ENCODE assay signal across 1 cellular context in genomic region chr2:70553584-70554337, GRCh38.
TF ChIP-seq lines count a peak whose summit lies in the region.

TGFA (minus strand) TSS chr2:70553826; CDS start chr2:70553767, 59 bp downstream.

TF ChIP-seq in HepG2, 621 proteins besides CTCF, POLR2A, EP300 and RAD21 (continued from another document and continues in another):
- TF ChIP-seq LRRFIP1 (CRISPR knock-in tag; conservative IDR thresholded peaks at IDR 0.05) (no peak), DDIT3 (CRISPR knock-in tag; IDR thresholded peaks at IDR 0.05) (no peak), HMG20A (CRISPR knock-in tag; IDR thresholded peaks at IDR 0.05; ENCODE audit: borderline replicate concordance) (peak; percentile 40; the same call in 1 of the 2 replicates), ATF2 (CRISPR knock-in tag; IDR thresholded peaks at IDR 0.05) (0 out of 2 replicates have a peak, but pooled peaks have one; percentile 5), NR0B2 (CRISPR knock-in tag; IDR thresholded peaks at IDR 0.05) (0 out of 2 replicates have a peak, but pooled peaks have one; percentile 9), ZNF138 (CRISPR knock-in tag; IDR thresholded peaks at IDR 0.05; ENCODE audit: low read depth) (no peak), ZFP36 (IDR thresholded peaks at IDR 0.05; ENCODE audit: borderline replicate concordance, low read depth, low read length, partially characterized antibody) (no peak), NCOA2 (CRISPR knock-in tag; IDR thresholded peaks at IDR 0.05) (no peak), XRCC5 (optimal IDR thresholded peaks at IDR 0.05; ENCODE audit: low read length) (peak; percentile 63), ZNF136 (CRISPR knock-in tag; IDR thresholded peaks at IDR 0.05; ENCODE audit: low read depth) (no peak), BCL3 (CRISPR knock-in tag; IDR thresholded peaks at IDR 0.05) (peak; percentile 51; the same call in 1 of the 2 replicates), ZNF644 (CRISPR knock-in tag; IDR thresholded peaks at IDR 0.05; ENCODE audit: low read depth) (no peak), HOXA7 (CRISPR knock-in tag; IDR thresholded peaks at IDR 0.05) (no peak), ZNF782 (CRISPR knock-in tag; IDR thresholded peaks at IDR 0.05; ENCODE audit: borderline replicate concordance) (no peak), ZNF230 (CRISPR knock-in tag; IDR thresholded peaks at IDR 0.05) (peak; percentile 59), KLF12 (CRISPR knock-in tag; IDR thresholded peaks at IDR 0.05; ENCODE audit: borderline replicate concordance) (no peak), BATF2 (CRISPR knock-in tag; IDR thresholded peaks at IDR 0.05) (peak; percentile 86; the same call in 1 of the 2 replicates), LBX2 (CRISPR knock-in tag; IDR thresholded peaks at IDR 0.05; ENCODE audit: borderline replicate concordance) (no peak), ZBTB7B (CRISPR knock-in tag; IDR thresholded peaks at IDR 0.05) (no peak; the same call in 1 of the 2 replicates), ZNF225 (CRISPR knock-in tag; IDR thresholded peaks at IDR 0.05) (peak; percentile 15; the same call in 1 of the 2 replicates), ZNF670 (CRISPR knock-in tag; IDR thresholded peaks at IDR 0.05; ENCODE audit: borderline replicate concordance) (no peak), RORA (CRISPR knock-in tag; IDR thresholded peaks at IDR 0.05) (no peak), AKNA (CRISPR knock-in tag; IDR thresholded peaks at IDR 0.05; ENCODE audit: borderline replicate concordance) (no peak), E2F5 (CRISPR knock-in tag; conservative IDR thresholded peaks at IDR 0.05) (0 out of 2 replicates have a peak, but pooled peaks have one; percentile 49), TBP (CRISPR knock-in tag; IDR thresholded peaks at IDR 0.05) (no peak), NFIB (CRISPR knock-in tag; IDR thresholded peaks at IDR 0.05; ENCODE audit: borderline replicate concordance) (no peak), ZKSCAN1 (IDR thresholded peaks at IDR 0.05; ENCODE audit: low read length) (no peak), TIGD3 (CRISPR knock-in tag; IDR thresholded peaks at IDR 0.05; ENCODE audit: borderline replicate concordance) (no peak; the same call in 1 of the 2 replicates), SMARCE1 (IDR thresholded peaks at IDR 0.05; ENCODE audit: borderline replicate concordance) (no peak), ZSCAN25 (CRISPR knock-in tag; IDR thresholded peaks at IDR 0.05) (peak; percentile 83), ZNF781 (CRISPR knock-in tag; IDR thresholded peaks at IDR 0.05; ENCODE audit: borderline replicate concordance, not compliant biosample characterization) (no peak), BRCA1 (CRISPR knock-in tag; IDR thresholded peaks at IDR 0.05) (no peak), ATF6 (CRISPR knock-in tag; conservative IDR thresholded peaks at IDR 0.05) (no peak), ZMYM2 (CRISPR knock-in tag; IDR thresholded peaks at IDR 0.05) (no peak), NR1H2 (CRISPR knock-in tag; IDR thresholded peaks at IDR 0.05; ENCODE audit: borderline replicate concordance, low read depth) (no peak), KDM3A (CRISPR knock-in tag; IDR thresholded peaks at IDR 0.05; ENCODE audit: low read depth) (peak; percentile 78; the same call in 1 of the 2 replicates), MATR3 (CRISPR knock-in tag; IDR thresholded peaks at IDR 0.05) (no peak), DBP (CRISPR knock-in tag; IDR thresholded peaks at IDR 0.05; ENCODE audit: not compliant biosample characterization) (no peak), SP5 (CRISPR knock-in tag; IDR thresholded peaks at IDR 0.05; ENCODE audit: borderline replicate concordance, low read depth) (0 out of 2 replicates have a peak, but pooled peaks have one; percentile 10), ZNF615 (CRISPR knock-in tag; IDR thresholded peaks at IDR 0.05; ENCODE audit: borderline replicate concordance) (0 out of 2 replicates have a peak, but pooled peaks have one; percentile 71)
